18 cellular contexts compared by ENCODE assay signal in genomic region chr10:24848169-24848688, GRCh38.
A peak's percentile ranks its signal among the peaks of the same experiment; 100 is the strongest.
DNase-seq lines count a peak whose midpoint lies in the region; ATAC-seq and TF ChIP-seq lines count a peak whose summit lies in the region.
"Had no signal": no experiment of that assay in that cellular context is flagged by ENCODE, and none has a peak within 500 bp of the region (broad histone marks: within the 10 kb centered on the region; RNA-seq: fewer than 3 reads in every experiment).

No MANE protein-coding gene starts in this region.

- TF ChIP-seq POLR2A in stomach (IDR thresholded peaks at IDR 0.05), result no peak

- H3K9me3 ChIP-seq in HUES48 (ENCODE audit: control insufficient read depth, insufficient read depth, low read length), result no peaks in the 10 kb centered on the region
- H3K9me3 ChIP-seq in stomach, result no peaks in the 10 kb centered on the region
- H3K9me3 ChIP-seq: gastrocnemius medialis, tibial artery had no signal

- H3K27me3 ChIP-seq in HUES48 (ENCODE audit: control insufficient read depth, insufficient read depth, low read length) (no peaks in the 10 kb centered on the region), stomach (no peaks in the 10 kb centered on the region)
- H3K27me3 ChIP-seq: gastrocnemius medialis, tibial artery had no signal

- H3K9ac ChIP-seq in HUES48 (ENCODE audit: low read depth, low read length), result no peak overlapping the region

- H3K4me3 ChIP-seq in HUES48 (ENCODE audit: low read depth, low read length) (no peak overlapping the region), stomach (peak overlapping the region in 1 of 4 donors; percentile 20)
- H3K4me3 ChIP-seq: gastrocnemius medialis, tibial artery had no signal

- H3K4me1 ChIP-seq in HUES48 (ENCODE audit: control insufficient read depth, insufficient read depth, low read length) (peaks cover 40% of the 10 kb centered on the region), stomach (peaks cover 4 to 15% (median 12%) of the 10 kb centered on the region in 4 donors)
- H3K4me1 ChIP-seq: gastrocnemius medialis had no signal

- H3K9me3 Mint-ChIP-seq in chondrocyte (ENCODE audit: low read depth), result no peaks in the 10 kb centered on the region

- TF ChIP-seq EP300 in stomach (IDR thresholded peaks at IDR 0.05), result no peak

- TF ChIP-seq CTCF in chondrocyte (IDR thresholded peaks at IDR 0.05) (no peak), stomach (IDR thresholded peaks at IDR 0.05) (no peak)

- ATAC-seq in GM21786 (IDR thresholded peaks at IDR 0.05; ENCODE audit: unreplicated experiment) (no peak), HG03432 (IDR thresholded peaks at IDR 0.05; ENCODE audit: unreplicated experiment) (no peak), GM21619 (IDR thresholded peaks at IDR 0.05; ENCODE audit: unreplicated experiment) (no peak)
- ATAC-seq: gastrocnemius medialis, left lobe of liver had no signal

- H3K36me3 Mint-ChIP-seq in chondrocyte (ENCODE audit: low read depth), result no peaks in the 10 kb centered on the region

- intact Hi-C loops in stomach (cut with DNase I; ENCODE audit: low total_unique reads), result no loop called here

- no peaks in the 10 kb centered on the region for H3K36me3 ChIP-seq in HUES48 (ENCODE audit: control insufficient read depth, insufficient read depth, low read length)
- H3K36me3 ChIP-seq in stomach, result no peaks in the 10 kb centered on the region
- H3K36me3 ChIP-seq: gastrocnemius medialis, tibial artery had no signal

- DNase-seq in chondrocyte (ENCODE audit: low spot score), result no peak
- peak; percentile 48 for DNase-seq in inferior parietal cortex (ENCODE audit: extremely low spot score)
- DNase-seq in stomach, result no peak
- no peak for DNase-seq in NK-92 treated with Interleukin-12 subunit alpha and Interleukin-12 subunit beta, amount 100 ng/mL, for 24 hours (lab: John Stamatoyannopoulos, UW)
- DNase-seq: activated CD4-positive, alpha-beta T cell treated with anti-CD3 and anti-CD28 coated beads, Interleukin-2, amount 10 ng/mL, durations not matched to agents 24 days and 14 days; activated CD8-positive, alpha-beta memory T cell treated with anti-CD3 and anti-CD28 coated beads, Interleukin-2, amount 50 U/mL, for 4 hours; DMS79; gastrocnemius medialis; Karpas-422; NCI-H1092; NCI-H524 treated with DMSO at 0.1 percent for 48 hours; Right ventricle myocardium superior; tibial artery had no signal

- peak overlapping the region; percentile 62 for H3K27ac Mint-ChIP-seq in chondrocyte (ENCODE audit: unreplicated experiment)
- H3K27ac Mint-ChIP-seq: activated CD4-positive, alpha-beta T cell treated with anti-CD3 and anti-CD28 coated beads, Interleukin-2, amount 10 ng/mL, durations not matched to agents 24 days and 14 days had no signal

- H3K27ac ChIP-seq in HUES48 (ENCODE audit: low read depth, low read length), result peak overlapping the region; percentile 30
- peak overlapping the region in 4 of 5 donors; percentile 78 to 91 (median 84) for H3K27ac ChIP-seq in stomach
- H3K27ac ChIP-seq: gastrocnemius medialis, tibial artery had no signal

- peak overlapping the region; percentile 34 for H3K4me3 Mint-ChIP-seq in chondrocyte (ENCODE audit: unreplicated experiment)
- H3K4me3 Mint-ChIP-seq: activated CD4-positive, alpha-beta T cell treated with anti-CD3 and anti-CD28 coated beads, Interleukin-2, amount 10 ng/mL, durations not matched to agents 24 days and 14 days had no signal

- H3K27me3 Mint-ChIP-seq in chondrocyte (ENCODE audit: low read depth), result no peaks in the 10 kb centered on the region

- H3K4me1 Mint-ChIP-seq in chondrocyte (ENCODE audit: low read depth), result peaks cover 46% of the 10 kb centered on the region

- 17 to 45% (median 30%) methylated on average over 8 of the region's 8 CpGs for WGBS in stomach, 5 donors
